In the genomic region with DNA sequence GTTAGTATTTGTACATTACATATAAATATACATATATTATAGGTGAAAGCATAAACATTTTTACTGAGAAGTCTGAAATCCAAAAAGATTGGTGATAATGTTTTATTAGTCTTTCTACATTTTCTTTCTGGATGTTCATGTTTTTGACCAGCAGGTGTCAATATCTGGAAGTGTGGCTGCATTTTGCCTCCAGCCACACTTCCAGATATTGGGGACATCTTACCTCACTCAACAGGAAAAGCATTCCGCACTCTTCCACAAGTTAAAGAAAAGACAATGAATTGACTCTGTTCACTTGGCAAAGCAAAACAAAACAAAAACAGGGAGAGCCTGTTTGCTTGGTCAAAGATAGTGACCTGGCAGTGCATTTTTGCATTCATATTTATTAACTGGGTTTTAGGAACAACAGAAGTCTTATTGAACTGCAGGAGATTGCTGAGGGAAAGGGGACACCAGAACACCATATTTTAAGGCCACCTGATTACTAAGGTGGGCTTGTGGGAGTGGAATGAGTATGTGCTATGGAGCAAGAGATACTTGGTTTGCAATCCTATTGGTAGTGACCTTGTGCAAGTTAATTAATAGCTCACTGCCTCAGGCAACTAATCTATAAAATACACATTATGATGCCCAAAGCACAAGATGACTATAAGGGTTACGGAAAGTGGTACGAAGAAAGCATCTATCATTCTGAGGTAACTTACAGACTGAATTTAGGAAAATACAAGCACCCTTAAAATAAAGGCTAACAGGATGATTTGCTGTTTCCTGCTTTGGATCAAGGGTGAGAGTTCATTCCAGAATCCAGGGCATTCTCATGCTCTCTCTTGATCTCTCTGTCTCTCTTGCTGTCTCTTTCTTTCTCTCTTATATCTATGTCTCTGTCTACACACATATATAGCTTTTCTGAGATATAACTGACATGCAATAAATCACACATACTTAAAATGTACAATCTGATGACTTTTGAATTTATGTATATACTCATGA, we compare ENCODE assay signal across 12 cellular contexts.
A peak's percentile ranks its signal among the peaks of the same experiment; 100 is the strongest.
DNase-seq lines count a peak whose midpoint lies in the region; ATAC-seq, FAIRE-seq and TF ChIP-seq lines count a peak whose summit lies in the region.
"Had no signal": no experiment of that assay in that cellular context is flagged by ENCODE, and none has a peak within 500 bp of the region (broad histone marks: within the 10 kb centered on the region; RNA-seq: fewer than 3 reads in every experiment).

No MANE protein-coding gene starts in this region.

- no peaks in the 10 kb centered on the region for H3K36me3 ChIP-seq in cardiac muscle cell

- no peaks in the 10 kb centered on the region for H3K36me3 Mint-ChIP-seq in type B pancreatic cell

- peak; percentile 47 for FAIRE-seq in frontal cortex (lab: Jason Lieb, UNC)

- in situ Hi-C loops in SK-MEL-5 (cut with HindIII; ENCODE audit: low pct_unique_long_range_greater_than_20kb, low sequenced_read_pairs): no loop called here

- no peak overlapping the region for H3K4me3 Mint-ChIP-seq in type B pancreatic cell
- H3K4me3 Mint-ChIP-seq: dendritic cell treated with granulocyte-macrophage colony-stimulating factor and Interleukin-4, amounts not matched to agents 40 ng/mL and 50 ng/mL, for 4 days had no signal

- H3K27me3 ChIP-seq in cardiac muscle cell: no peaks in the 10 kb centered on the region

- H3K27me3 Mint-ChIP-seq in type B pancreatic cell: no peaks in the 10 kb centered on the region
- H3K27me3 Mint-ChIP-seq: dendritic cell treated with granulocyte-macrophage colony-stimulating factor and Interleukin-4, amounts not matched to agents 40 ng/mL and 50 ng/mL, for 4 days had no signal

- H3K4me1 Mint-ChIP-seq in type B pancreatic cell (ENCODE audit: unreplicated experiment): no peaks in the 10 kb centered on the region

- H3K27ac ChIP-seq in cardiac muscle cell: no peak overlapping the region

- no peaks in the 10 kb centered on the region for H3K4me1 ChIP-seq in cardiac muscle cell (ENCODE audit: low read depth)

- intact Hi-C loops in Right ventricle myocardium superior (cut with DNase I): no loop called here

- DNase-seq in cardiac muscle cell (ENCODE audit: low read depth in 1 of 2, low spot score in 1 of 2) (peak in 1 of 2 donors; percentile 35), Right ventricle myocardium superior (no peak), SK-MEL-5 (ENCODE audit: low read depth, low spot score) (peak; percentile 27), frontal cortex (ENCODE audit: low spot score in 2 of 2) (no peak), type B pancreatic cell (ENCODE audit: extremely low spot score, unreplicated experiment) (no peak), germinal center (ENCODE audit: low spot score) (no peak), DMS79 (lab: John Stamatoyannopoulos, UW) (no peak)
- DNase-seq: activated CD4-positive, CD25-positive, alpha-beta regulatory T cell treated with anti-CD3 and anti-CD28 coated beads, Interleukin-2, amount 50 U/mL, for 72 hours; H7; NCI-H1436 had no signal

- H3K27ac Mint-ChIP-seq in type B pancreatic cell: no peak overlapping the region
- H3K27ac Mint-ChIP-seq: dendritic cell treated with granulocyte-macrophage colony-stimulating factor and Interleukin-4, amounts not matched to agents 40 ng/mL and 50 ng/mL, for 4 days had no signal

- H3K9me3 ChIP-seq in cardiac muscle cell (ENCODE audit: low read depth): no peaks in the 10 kb centered on the region

- no peaks in the 10 kb centered on the region for H3K9me3 Mint-ChIP-seq in type B pancreatic cell

- TF ChIP-seq CTCF in cardiac muscle cell (IDR thresholded peaks at IDR 0.05; ENCODE audit: low read depth, low read length) (peak; percentile 34), type B pancreatic cell (conservative IDR thresholded peaks at IDR 0.05) (peak; percentile 66)

- H3K4me3 ChIP-seq in cardiac muscle cell: no peak overlapping the region

- ATAC-seq in Right ventricle myocardium superior (ENCODE audit: poor library complexity): no peak
- no peak for ATAC-seq in HG02642 (IDR thresholded peaks at IDR 0.05; ENCODE audit: poor library complexity, unreplicated experiment)
